Comparison of ENCODE assay signal across 1 cellular context in the genomic region with DNA sequence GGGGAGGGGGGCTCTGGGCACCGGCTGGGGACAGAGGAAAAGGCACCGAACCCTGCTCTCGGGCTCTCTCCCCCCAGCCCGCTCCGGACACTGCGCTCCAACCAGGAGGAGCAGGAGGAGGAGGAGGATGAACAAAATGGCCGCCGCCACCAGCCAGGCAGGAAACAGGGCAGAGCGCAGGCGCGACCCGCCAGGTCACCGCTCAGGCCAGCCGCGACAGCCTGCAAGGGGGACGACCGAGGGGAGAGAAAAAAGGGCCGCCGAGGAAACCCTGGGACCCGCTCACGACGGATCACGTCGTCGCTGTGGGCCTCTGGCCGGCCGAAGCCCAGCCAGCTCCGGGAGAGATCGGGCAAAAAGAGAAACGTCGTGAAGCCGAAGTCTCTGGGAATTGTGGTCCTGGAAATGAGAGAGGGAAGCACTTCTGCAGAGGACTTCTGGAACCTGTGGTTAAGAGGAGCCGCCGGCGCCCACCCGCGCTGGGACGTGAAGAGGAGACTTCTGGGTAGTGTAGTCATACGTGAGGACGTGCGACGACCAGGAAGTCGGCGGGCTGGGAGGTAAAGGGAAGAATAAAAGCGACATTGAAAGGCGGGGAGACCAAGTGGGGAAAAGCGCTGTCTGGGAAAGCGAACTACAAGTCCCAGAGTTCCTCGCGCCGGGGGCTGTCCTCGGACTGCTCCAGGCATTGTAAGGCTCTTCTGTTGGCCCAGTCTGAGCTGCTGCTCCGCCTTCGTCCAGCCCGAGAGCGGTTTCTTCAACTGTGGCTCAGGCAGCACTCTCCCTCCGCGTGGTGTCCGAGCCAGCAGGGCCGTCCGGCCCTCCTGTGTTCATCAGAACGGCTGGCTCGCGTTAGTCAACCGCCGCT.
TF ChIP-seq lines count a peak whose summit lies in the region.

A gene with protein sequence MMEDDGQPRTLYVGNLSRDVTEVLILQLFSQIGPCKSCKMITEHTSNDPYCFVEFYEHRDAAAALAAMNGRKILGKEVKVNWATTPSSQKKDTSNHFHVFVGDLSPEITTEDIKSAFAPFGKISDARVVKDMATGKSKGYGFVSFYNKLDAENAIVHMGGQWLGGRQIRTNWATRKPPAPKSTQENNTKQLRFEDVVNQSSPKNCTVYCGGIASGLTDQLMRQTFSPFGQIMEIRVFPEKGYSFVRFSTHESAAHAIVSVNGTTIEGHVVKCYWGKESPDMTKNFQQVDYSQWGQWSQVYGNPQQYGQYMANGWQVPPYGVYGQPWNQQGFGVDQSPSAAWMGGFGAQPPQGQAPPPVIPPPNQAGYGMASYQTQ (minus strand): TSS at position 428 of the 868 bp plus-strand sequence. CDS start 499 bp downstream, outside the sequence.

TF ChIP-seq in HepG2, 621 proteins besides CTCF, POLR2A, EP300 and RAD21 (continued from another document and continues in another):
- TF ChIP-seq YY1 (IDR thresholded peaks at IDR 0.05; ENCODE audit: insufficient read depth, insufficient replicate concordance, low read depth, low read length), result peak; percentile 97
- TF ChIP-seq ZSCAN29 (CRISPR knock-in tag; conservative IDR thresholded peaks at IDR 0.05), result no peak; the same call in 1 of the 2 replicates
- no peak for TF ChIP-seq ZNF841 (CRISPR knock-in tag; IDR thresholded peaks at IDR 0.05; ENCODE audit: borderline replicate concordance)
- TF ChIP-seq MTA3 (CRISPR knock-in tag; IDR thresholded peaks at IDR 0.05), result no peak
- no peak for TF ChIP-seq RFXAP (CRISPR knock-in tag; IDR thresholded peaks at IDR 0.05; ENCODE audit: borderline replicate concordance)
- TF ChIP-seq SOX13 (IDR thresholded peaks at IDR 0.05), result peak; percentile 12; the same call in 1 of the 2 replicates
- TF ChIP-seq SOX13 (CRISPR knock-in tag; conservative IDR thresholded peaks at IDR 0.05 in 1 of 2, IDR thresholded peaks at IDR 0.05 in 1 of 2), result peak in 1 of 2 experiments; percentile 32; a peak in 2 of 4 replicates
- no peak for TF ChIP-seq PRPF4 (IDR thresholded peaks at IDR 0.05; ENCODE audit: low read depth, low read length, poor library complexity, severe bottlenecking)
- TF ChIP-seq CBX2 (IDR thresholded peaks at IDR 0.05; ENCODE audit: low read depth, low read length), result no peak
- TF ChIP-seq CBX2 (CRISPR knock-in tag; IDR thresholded peaks at IDR 0.05; ENCODE audit: low read depth), result no peak
- TF ChIP-seq ZNF3 (CRISPR knock-in tag; IDR thresholded peaks at IDR 0.05), result no peak
- peak; percentile 86 for TF ChIP-seq ZNF605 (CRISPR knock-in tag; IDR thresholded peaks at IDR 0.05)
- TF ChIP-seq ZEB1 (IDR thresholded peaks at IDR 0.05; ENCODE audit: insufficient replicate concordance, low read depth), result peak; percentile 10
- TF ChIP-seq SNAPC2 (CRISPR knock-in tag; IDR thresholded peaks at IDR 0.05), result peak; percentile 32; the same call in 1 of the 2 replicates
- TF ChIP-seq ZNF563 (CRISPR knock-in tag; IDR thresholded peaks at IDR 0.05), result peak; percentile 17; the same call in 1 of the 2 replicates
- TF ChIP-seq HBP1 (CRISPR knock-in tag; IDR thresholded peaks at IDR 0.05; ENCODE audit: low read depth), result peak; percentile 99
- TF ChIP-seq ZNF674 (CRISPR knock-in tag; IDR thresholded peaks at IDR 0.05; ENCODE audit: low read depth), result no peak
- TF ChIP-seq, protein P1, sequence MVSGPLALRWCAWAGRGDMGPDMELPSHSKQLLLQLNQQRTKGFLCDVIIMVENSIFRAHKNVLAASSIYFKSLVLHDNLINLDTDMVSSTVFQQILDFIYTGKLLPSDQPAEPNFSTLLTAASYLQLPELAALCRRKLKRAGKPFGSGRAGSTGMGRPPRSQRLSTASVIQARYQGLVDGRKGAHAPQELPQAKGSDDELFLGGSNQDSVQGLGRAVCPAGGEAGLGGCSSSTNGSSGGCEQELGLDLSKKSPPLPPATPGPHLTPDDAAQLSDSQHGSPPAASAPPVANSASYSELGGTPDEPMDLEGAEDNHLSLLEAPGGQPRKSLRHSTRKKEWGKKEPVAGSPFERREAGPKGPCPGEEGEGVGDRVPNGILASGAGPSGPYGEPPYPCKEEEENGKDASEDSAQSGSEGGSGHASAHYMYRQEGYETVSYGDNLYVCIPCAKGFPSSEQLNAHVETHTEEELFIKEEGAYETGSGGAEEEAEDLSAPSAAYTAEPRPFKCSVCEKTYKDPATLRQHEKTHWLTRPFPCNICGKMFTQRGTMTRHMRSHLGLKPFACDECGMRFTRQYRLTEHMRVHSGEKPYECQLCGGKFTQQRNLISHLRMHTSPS (CRISPR knock-in tag; IDR thresholded peaks at IDR 0.05; ENCODE audit: low read depth), result no peak
- TF ChIP-seq SMC3 (IDR thresholded peaks at IDR 0.05; ENCODE audit: low read length), result no peak
- TF ChIP-seq ZNF431 (CRISPR knock-in tag; IDR thresholded peaks at IDR 0.05; ENCODE audit: borderline replicate concordance, low read depth), result peak; percentile 53; the same call in 1 of the 2 replicates
- TF ChIP-seq ELF1 (CRISPR knock-in tag; IDR thresholded peaks at IDR 0.05), result peak; percentile 97
- TF ChIP-seq SPEN (CRISPR knock-in tag; IDR thresholded peaks at IDR 0.05; ENCODE audit: low read depth), result no peak
- TF ChIP-seq, protein P2, sequence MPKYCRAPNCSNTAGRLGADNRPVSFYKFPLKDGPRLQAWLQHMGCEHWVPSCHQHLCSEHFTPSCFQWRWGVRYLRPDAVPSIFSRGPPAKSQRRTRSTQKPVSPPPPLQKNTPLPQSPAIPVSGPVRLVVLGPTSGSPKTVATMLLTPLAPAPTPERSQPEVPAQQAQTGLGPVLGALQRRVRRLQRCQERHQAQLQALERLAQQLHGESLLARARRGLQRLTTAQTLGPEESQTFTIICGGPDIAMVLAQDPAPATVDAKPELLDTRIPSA (CRISPR knock-in tag; IDR thresholded peaks at IDR 0.05; ENCODE audit: borderline replicate concordance), result no peak
- TF ChIP-seq MAFF (IDR thresholded peaks at IDR 0.05; ENCODE audit: low read depth, low read length), result no peak
- TF ChIP-seq MAFG (CRISPR knock-in tag; IDR thresholded peaks at IDR 0.05), result no peak
- TF ChIP-seq ZNF543 (CRISPR knock-in tag; IDR thresholded peaks at IDR 0.05), result peak; percentile 71; the same call in 1 of the 2 replicates
- TF ChIP-seq ZNF784 (CRISPR knock-in tag; IDR thresholded peaks at IDR 0.05; ENCODE audit: borderline replicate concordance), result no peak
- TF ChIP-seq, protein P3, sequence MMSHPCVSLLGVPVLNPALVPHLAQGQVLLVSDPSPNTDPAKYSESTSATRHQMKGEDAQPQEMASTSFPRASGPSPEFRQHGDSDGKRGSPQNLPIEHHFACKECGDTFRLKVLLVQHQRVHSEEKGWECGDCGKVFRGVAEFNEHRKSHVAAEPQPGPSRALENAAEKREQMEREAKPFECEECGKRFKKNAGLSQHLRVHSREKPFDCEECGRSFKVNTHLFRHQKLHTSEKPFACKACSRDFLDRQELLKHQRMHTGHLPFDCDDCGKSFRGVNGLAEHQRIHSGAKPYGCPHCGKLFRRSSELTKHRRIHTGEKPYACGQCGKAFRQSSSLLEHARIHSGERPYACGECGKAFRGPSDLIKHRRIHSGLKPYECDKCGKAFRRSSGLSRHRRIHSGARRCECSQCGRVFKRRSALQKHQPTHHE (CRISPR knock-in tag; IDR thresholded peaks at IDR 0.05; ENCODE audit: borderline replicate concordance), result no peak
- TF ChIP-seq ZNF839 (CRISPR knock-in tag; IDR thresholded peaks at IDR 0.05; ENCODE audit: borderline replicate concordance), result 0 out of 2 replicates have a peak, but pooled peaks have one; percentile 56
- TF ChIP-seq TBX2 (CRISPR knock-in tag; IDR thresholded peaks at IDR 0.05; ENCODE audit: borderline replicate concordance), result peak; percentile 50
- TF ChIP-seq ZNF432 (CRISPR knock-in tag; IDR thresholded peaks at IDR 0.05; ENCODE audit: borderline replicate concordance), result no peak
- peak; percentile 63 for TF ChIP-seq SKI (IDR thresholded peaks at IDR 0.05; ENCODE audit: partially characterized antibody)
- TF ChIP-seq, protein P4, sequence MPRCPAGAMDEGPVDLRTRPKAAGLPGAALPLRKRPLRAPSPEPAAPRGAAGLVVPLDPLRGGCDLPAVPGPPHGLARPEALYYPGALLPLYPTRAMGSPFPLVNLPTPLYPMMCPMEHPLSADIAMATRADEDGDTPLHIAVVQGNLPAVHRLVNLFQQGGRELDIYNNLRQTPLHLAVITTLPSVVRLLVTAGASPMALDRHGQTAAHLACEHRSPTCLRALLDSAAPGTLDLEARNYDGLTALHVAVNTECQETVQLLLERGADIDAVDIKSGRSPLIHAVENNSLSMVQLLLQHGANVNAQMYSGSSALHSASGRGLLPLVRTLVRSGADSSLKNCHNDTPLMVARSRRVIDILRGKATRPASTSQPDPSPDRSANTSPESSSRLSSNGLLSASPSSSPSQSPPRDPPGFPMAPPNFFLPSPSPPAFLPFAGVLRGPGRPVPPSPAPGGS (CRISPR knock-in tag; IDR thresholded peaks at IDR 0.05), result no peak
- 0 out of 2 replicates have a peak, but pooled peaks have one; percentile 52 for TF ChIP-seq ZBTB49 (CRISPR knock-in tag; IDR thresholded peaks at IDR 0.05; ENCODE audit: borderline replicate concordance)
- 0 out of 2 replicates have a peak, but pooled peaks have one; percentile 18 for TF ChIP-seq ZNF446 (CRISPR knock-in tag; IDR thresholded peaks at IDR 0.05)
- no peak for TF ChIP-seq ZMYM2 (CRISPR knock-in tag; IDR thresholded peaks at IDR 0.05)
- TF ChIP-seq, protein P5, sequence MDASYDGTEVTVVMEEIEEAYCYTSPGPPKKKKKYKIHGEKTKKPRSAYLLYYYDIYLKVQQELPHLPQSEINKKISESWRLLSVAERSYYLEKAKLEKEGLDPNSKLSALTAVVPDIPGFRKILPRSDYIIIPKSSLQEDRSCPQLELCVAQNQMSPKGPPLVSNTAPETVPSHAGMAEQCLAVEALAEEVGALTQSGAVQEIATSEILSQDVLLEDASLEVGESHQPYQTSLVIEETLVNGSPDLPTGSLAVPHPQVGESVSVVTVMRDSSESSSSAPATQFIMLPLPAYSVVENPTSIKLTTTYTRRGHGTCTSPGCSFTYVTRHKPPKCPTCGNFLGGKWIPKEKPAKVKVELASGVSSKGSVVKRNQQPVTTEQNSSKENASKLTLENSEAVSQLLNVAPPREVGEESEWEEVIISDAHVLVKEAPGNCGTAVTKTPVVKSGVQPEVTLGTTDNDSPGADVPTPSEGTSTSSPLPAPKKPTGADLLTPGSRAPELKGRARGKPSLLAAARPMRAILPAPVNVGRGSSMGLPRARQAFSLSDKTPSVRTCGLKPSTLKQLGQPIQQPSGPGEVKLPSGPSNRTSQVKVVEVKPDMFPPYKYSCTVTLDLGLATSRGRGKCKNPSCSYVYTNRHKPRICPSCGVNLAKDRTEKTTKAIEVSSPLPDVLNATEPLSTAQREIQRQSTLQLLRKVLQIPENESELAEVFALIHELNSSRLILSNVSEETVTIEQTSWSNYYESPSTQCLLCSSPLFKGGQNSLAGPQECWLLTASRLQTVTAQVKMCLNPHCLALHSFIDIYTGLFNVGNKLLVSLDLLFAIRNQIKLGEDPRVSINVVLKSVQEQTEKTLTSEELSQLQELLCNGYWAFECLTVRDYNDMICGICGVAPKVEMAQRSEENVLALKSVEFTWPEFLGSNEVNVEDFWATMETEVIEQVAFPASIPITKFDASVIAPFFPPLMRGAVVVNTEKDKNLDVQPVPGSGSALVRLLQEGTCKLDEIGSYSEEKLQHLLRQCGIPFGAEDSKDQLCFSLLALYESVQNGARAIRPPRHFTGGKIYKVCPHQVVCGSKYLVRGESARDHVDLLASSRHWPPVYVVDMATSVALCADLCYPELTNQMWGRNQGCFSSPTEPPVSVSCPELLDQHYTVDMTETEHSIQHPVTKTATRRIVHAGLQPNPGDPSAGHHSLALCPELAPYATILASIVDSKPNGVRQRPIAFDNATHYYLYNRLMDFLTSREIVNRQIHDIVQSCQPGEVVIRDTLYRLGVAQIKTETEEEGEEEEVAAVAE (CRISPR knock-in tag; IDR thresholded peaks at IDR 0.05; ENCODE audit: borderline replicate concordance), result peak; percentile 98
- 0 out of 2 replicates have a peak, but pooled peaks have one; percentile 61 for TF ChIP-seq RELA (CRISPR knock-in tag; IDR thresholded peaks at IDR 0.05)
- TF ChIP-seq DNMT1 (CRISPR knock-in tag; IDR thresholded peaks at IDR 0.05), result no peak
- no peak; the same call in none of the 2 replicates for TF ChIP-seq RNF2 (conservative IDR thresholded peaks at IDR 0.05; ENCODE audit: low read depth)
- TF ChIP-seq ZBTB46 (CRISPR knock-in tag; IDR thresholded peaks at IDR 0.05; ENCODE audit: borderline replicate concordance), result no peak
